Comparison of ENCODE assay signal across 8 cellular contexts in genomic region chr11:125923012-125923579, GRCh38. TPM values are rescaled to one million over a fixed set of nuclear protein-coding genes. Genes with fewer than 3 reads are reported as not detected.
DNase-seq lines count a peak whose midpoint lies in the region; ATAC-seq and TF ChIP-seq lines count a peak whose summit lies in the region.

No MANE protein-coding gene starts in this region.

- H3K27me3 ChIP-seq in CD8-positive, alpha-beta T cell (ENCODE audit: insufficient read depth, low read length), result no peaks in the 10 kb centered on the region

- no peaks in the 10 kb centered on the region for H3K9me3 ChIP-seq in CD8-positive, alpha-beta T cell (ENCODE audit: low read length)

- peak; percentile 60 for TF ChIP-seq CTCF in CD8-positive, alpha-beta T cell (IDR thresholded peaks at IDR 0.05)
- TF ChIP-seq CTCF in astrocyte of the spinal cord (IDR thresholded peaks at IDR 0.05; ENCODE audit: low read depth, low read length), result peak; percentile 88

- H3K27ac ChIP-seq in CD8-positive, alpha-beta T cell (ENCODE audit: low read depth, low read length), result no peak overlapping the region

- H3K9me3 Mint-ChIP-seq in CD8-positive, alpha-beta T cell, result no peaks in the 10 kb centered on the region

- peak in 6 of 7 experiments; percentile 29 to 65 (median 48) for DNase-seq in CD8-positive, alpha-beta T cell
- peak; percentile 82 for DNase-seq in NCI-H1105 treated with DMSO at 0.1 percent for 48 hours (lab: John Stamatoyannopoulos, UW)
- peak; percentile 20 to 66 for DNase-seq in SW 1271 (lab: John Stamatoyannopoulos, UW)
- DNase-seq in astrocyte of the spinal cord (ENCODE audit: low read depth, low spot score), result peak; percentile 67
- peak; percentile 17 to 53 for DNase-seq in hippocampal formation (lab: John Stamatoyannopoulos, UW)
- peak; percentile 18 for DNase-seq in skeletal muscle cell (ENCODE audit: low read depth)
- no peak for DNase-seq in cortex of kidney (lab: John Stamatoyannopoulos, UW)

- CTCF ChIA-PET in CD8-positive, alpha-beta T cell (lab: Charles Lee), result interaction anchor here (0.7 to 3.5 kb wide), 10 partner anchors 9 to 1224 kb away, joined by 3 to 24 read pairs (median 3); no protein-coding TSS in a partner anchor

- intact Hi-C loops in CD8-positive, alpha-beta T cell (cut with DNase I, micrococcal nuclease), result loop anchor here (1.0 to 2.0 kb wide), 4 partner anchors 19 to 1068 kb away; no protein-coding TSS in a partner anchor

- H3K36me3 Mint-ChIP-seq in CD8-positive, alpha-beta T cell, result no peaks in the 10 kb centered on the region

- no peaks in the 10 kb centered on the region for H3K36me3 ChIP-seq in CD8-positive, alpha-beta T cell (ENCODE audit: insufficient read depth, low read length)

- POLR2A ChIA-PET in CD8-positive, alpha-beta T cell (lab: Charles Lee), result no interaction called here

- H3K27ac Mint-ChIP-seq in CD8-positive, alpha-beta T cell, result no peak overlapping the region

- in situ Hi-C loops in astrocyte of the spinal cord (cut with HindIII; ENCODE audit: low sequenced_read_pairs), result no loop called here

- H3K4me3 ChIP-seq in CD8-positive, alpha-beta T cell (ENCODE audit: low read depth, low read length), result no peak overlapping the region
- no peak overlapping the region for H3K4me3 ChIP-seq in astrocyte of the spinal cord (ENCODE audit: low read depth, low read length)
- H3K4me3 ChIP-seq in skeletal muscle cell (ENCODE audit: low read depth, low read length), result no peak overlapping the region

- ATAC-seq in CD8-positive, alpha-beta T cell, result peak; percentile 52
- ATAC-seq in GM21529 (IDR thresholded peaks at IDR 0.05; ENCODE audit: unreplicated experiment), result peak; percentile 52

- H3K27me3 Mint-ChIP-seq in CD8-positive, alpha-beta T cell (ENCODE audit: low read depth), result peaks cover 32% of the 10 kb centered on the region

- H3K4me3 Mint-ChIP-seq in CD8-positive, alpha-beta T cell, result no peak overlapping the region

- H3K4me1 Mint-ChIP-seq in CD8-positive, alpha-beta T cell (ENCODE audit: low read depth), result no peaks in the 10 kb centered on the region

- no peaks in the 10 kb centered on the region for H3K4me1 ChIP-seq in CD8-positive, alpha-beta T cell (ENCODE audit: insufficient read depth, low read length)

RNA-seq across cellular contexts. Expression of gene DDX25, which starts 18.8 kb away (rescaled TPM):
- total RNA-seq in CD8-positive, alpha-beta T cell, result under 1 TPM in 1 of 2 experiments, not detected in 1; 0.31 TPM

RNA-seq across cellular contexts. Expression of gene PUS3, which starts 20.1 kb away (rescaled TPM):
- 1 to 10 TPM; 4.5 to 5.2 TPM for total RNA-seq in CD8-positive, alpha-beta T cell

RNA-seq across cellular contexts. Expression of gene VSIG10L2, which starts 22.7 kb away (rescaled TPM):
- total RNA-seq in CD8-positive, alpha-beta T cell, result not detected

RNA-seq across cellular contexts. Expression of gene HYLS1, which starts 35.6 kb away (rescaled TPM):
- total RNA-seq in CD8-positive, alpha-beta T cell, result 1 to 10 TPM; 1.1 to 1.2 TPM
